ENCODE assay signal across 2 cellular contexts in genomic region chr1:44812822-44813543, GRCh38.
A peak's percentile ranks its signal among the peaks of the same experiment; 100 is the strongest.
TF ChIP-seq lines count a peak whose summit lies in the region.

No MANE protein-coding gene starts in this region.

TF ChIP-seq in A549, 52 proteins besides CTCF, POLR2A, EP300 and RAD21:
- TF ChIP-seq ESRRA (IDR thresholded peaks at IDR 0.05; ENCODE audit: borderline replicate concordance, low read length) (no peak), HOXA7 (CRISPR knock-in tag; IDR thresholded peaks at IDR 0.05) (no peak), NR3C1 (IDR thresholded peaks at IDR 0.05) (no peak), HOXB5 (CRISPR knock-in tag; IDR thresholded peaks at IDR 0.05) (no peak), SMC3 (IDR thresholded peaks at IDR 0.05) (no peak), ZC3H11A (IDR thresholded peaks at IDR 0.05) (no peak), CHD4 (IDR thresholded peaks at IDR 0.05; ENCODE audit: borderline replicate concordance) (no peak), HEYL (CRISPR knock-in tag; IDR thresholded peaks at IDR 0.05) (no peak), HES2 (IDR thresholded peaks at IDR 0.05) (no peak), JUN (IDR thresholded peaks at IDR 0.05) (no peak), POLR2AphosphoS2 (conservative IDR thresholded peaks at IDR 0.05; ENCODE audit: low read length) (no peak), ATOH8 (CRISPR knock-in tag; IDR thresholded peaks at IDR 0.05; ENCODE audit: low read depth) (no peak), HDAC2 (IDR thresholded peaks at IDR 0.05) (no peak), CHD2 (IDR thresholded peaks at IDR 0.05; ENCODE audit: low read length, partially characterized antibody) (no peak)

TF ChIP-seq in H1, 55 proteins besides CTCF, POLR2A, EP300 and RAD21:
- TF ChIP-seq, protein P1, sequence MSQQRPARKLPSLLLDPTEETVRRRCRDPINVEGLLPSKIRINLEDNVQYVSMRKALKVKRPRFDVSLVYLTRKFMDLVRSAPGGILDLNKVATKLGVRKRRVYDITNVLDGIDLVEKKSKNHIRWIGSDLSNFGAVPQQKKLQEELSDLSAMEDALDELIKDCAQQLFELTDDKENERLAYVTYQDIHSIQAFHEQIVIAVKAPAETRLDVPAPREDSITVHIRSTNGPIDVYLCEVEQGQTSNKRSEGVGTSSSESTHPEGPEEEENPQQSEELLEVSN (IDR thresholded peaks at IDR 0.05) = 0 out of 2 replicates have a peak, but pooled peaks have one; percentile 16
- TF ChIP-seq RNF2 (IDR thresholded peaks at IDR 0.05; ENCODE audit: borderline replicate concordance, low read depth, low read length, missing control alignments, poor library complexity, severe bottlenecking) = peak; percentile 41
- peak; percentile 76 for TF ChIP-seq KDM4A (IDR thresholded peaks at IDR 0.05; ENCODE audit: low read depth, low read length, severe bottlenecking)
- TF ChIP-seq SUZ12 (IDR thresholded peaks at IDR 0.05; ENCODE audit: low read length) = peak; percentile 46; the same call in 1 of the 2 replicates
- no peak for TF ChIP-seq TBP (IDR thresholded peaks at IDR 0.05; ENCODE audit: low read depth, low read length)
- no peak for TF ChIP-seq BRCA1 (IDR thresholded peaks at IDR 0.05; ENCODE audit: low read depth, low read length)
- TF ChIP-seq ATF2 (IDR thresholded peaks at IDR 0.05; ENCODE audit: low read length) = no peak
- TF ChIP-seq CHD1 (IDR thresholded peaks at IDR 0.05; ENCODE audit: low read depth, low read length) = no peak
- 0 out of 2 replicates have a peak, but pooled peaks have one; percentile 33 for TF ChIP-seq PHF8 (conservative IDR thresholded peaks at IDR 0.05; ENCODE audit: low read depth, low read length)
